Comparison of ENCODE assay signal across 19 cellular contexts in the genomic region with DNA sequence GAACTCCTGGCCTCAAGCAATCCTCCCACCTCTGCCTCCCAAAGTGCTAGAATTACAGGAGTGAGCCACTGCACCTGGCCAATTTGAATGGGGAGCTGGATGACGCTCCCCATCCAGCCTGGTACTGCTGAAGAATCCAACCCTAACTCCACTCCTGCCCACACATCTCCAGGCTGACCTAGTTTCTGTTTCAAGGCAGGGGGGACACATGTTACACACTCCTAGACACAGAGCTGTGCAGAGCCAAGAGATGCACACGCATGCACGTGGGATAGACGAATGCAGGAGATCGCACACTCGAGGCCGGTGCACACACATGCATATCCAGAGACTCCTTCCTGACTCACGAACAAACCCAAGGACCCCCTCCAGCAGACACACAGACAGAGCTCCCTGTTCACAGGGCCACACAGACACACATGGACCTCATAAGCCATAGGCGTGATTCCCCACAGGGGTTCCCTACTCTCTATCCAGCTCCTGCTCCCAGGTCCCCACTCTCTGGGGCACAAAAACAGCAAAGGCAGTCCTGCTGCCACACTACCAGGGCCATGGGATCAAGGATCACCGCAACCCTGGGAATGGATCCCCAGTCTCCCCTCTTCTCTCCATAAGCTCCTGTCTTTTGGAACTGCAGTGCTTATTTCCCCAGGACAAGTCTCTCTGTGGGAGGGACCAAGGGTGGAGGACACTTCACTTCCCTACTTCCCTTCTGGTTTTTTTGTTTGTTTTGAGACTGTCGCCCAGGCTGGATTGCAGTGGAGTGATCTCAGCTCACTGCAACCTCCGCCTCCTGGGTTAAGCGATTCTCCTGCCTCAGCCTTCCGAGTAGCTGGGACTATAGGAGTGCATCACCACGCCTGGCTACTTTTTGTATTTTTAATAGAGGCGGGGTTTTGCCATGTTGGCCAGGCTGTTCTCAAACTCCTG. TPM values are rescaled to one million over a fixed set of nuclear protein-coding genes. Genes with fewer than 3 reads are reported as not detected.
DNase-seq lines count a peak whose midpoint lies in the region; ATAC-seq and TF ChIP-seq lines count a peak whose summit lies in the region.
"Had no signal": no experiment of that assay in that cellular context is flagged by ENCODE, and none has a peak within 500 bp of the region (broad histone marks: within the 10 kb centered on the region; RNA-seq: fewer than 3 reads in every experiment).

No MANE protein-coding gene starts in this region.

- WGBS in thyroid gland, 2 donors: 54 to 66% methylated on average over 15 to 16 of the region's 16 CpGs

- H3K27me3 ChIP-seq in thyroid gland (no peaks in the 10 kb centered on the region), foreskin keratinocyte (no peaks in the 10 kb centered on the region), MG63 (no peaks in the 10 kb centered on the region)

- DNase-seq in activated naive CD4-positive, alpha-beta T cell treated with anti-CD3 and anti-CD28 coated beads, Interleukin-2, amount 10 ng/mL, durations not matched to agents 7 days and 5 days: no peak
- no peak for DNase-seq in activated naive CD4-positive, alpha-beta T cell treated with anti-CD3 and anti-CD28 coated beads for 36 hours
- peak; percentile 36 for DNase-seq in NCI-H2029 treated with DMSO at 0.1 percent for 48 hours (lab: John Stamatoyannopoulos, UW)
- peak; percentile 63 for DNase-seq in islet precursor cell
- DNase-seq in thyroid gland: peak; percentile 33 to 54
- no peak for DNase-seq in foreskin keratinocyte
- no peak for DNase-seq in MG63
- DNase-seq: activated B cell treated with CpG ODN at 0.5 μM for 24 hours; activated naive CD4-positive, alpha-beta T cell treated with anti-CD3 and anti-CD28 coated beads, Interleukin-2, amount 50 U/mL, for 16 hours; body of pancreas; Calu3; effector CD4-positive, alpha-beta T cell; NCI-H1048; NCI-H345; nucleus accumbens; stomach; SW 1271 had no signal

- CTCF ChIA-PET in activated naive CD4-positive, alpha-beta T cell treated with anti-CD3 and anti-CD28 coated beads, Interleukin-2, amount 10 ng/mL, durations not matched to agents 7 days and 5 days (lab: Charles Lee): interaction anchor here (0.7 to 12.6 kb wide), 3 partner anchors 9 to 207 kb away, joined by 3 to 154 read pairs (median 3); no protein-coding TSS in a partner anchor
- CTCF ChIA-PET in activated naive CD4-positive, alpha-beta T cell treated with anti-CD3 and anti-CD28 coated beads for 36 hours (lab: Charles Lee): interaction anchor here (0.7 to 1.5 kb wide), 6 partner anchors 8 to 178 kb away, joined by 3 to 5 read pairs (median 4); no protein-coding TSS in a partner anchor

- H3K27ac ChIP-seq in thyroid gland (no peak overlapping the region), foreskin keratinocyte (no peak overlapping the region)
- H3K27ac ChIP-seq: body of pancreas, stomach had no signal

- H3K9me3 Mint-ChIP-seq in activated naive CD4-positive, alpha-beta T cell treated with anti-CD3 and anti-CD28 coated beads, Interleukin-2, amount 10 ng/mL, durations not matched to agents 7 days and 5 days: no peaks in the 10 kb centered on the region
- no peaks in the 10 kb centered on the region for H3K9me3 Mint-ChIP-seq in activated naive CD4-positive, alpha-beta T cell treated with anti-CD3 and anti-CD28 coated beads for 36 hours
- H3K9me3 Mint-ChIP-seq: activated B cell treated with CpG ODN at 0.5 μM for 24 hours had no signal

- H3K27me3 Mint-ChIP-seq in activated naive CD4-positive, alpha-beta T cell treated with anti-CD3 and anti-CD28 coated beads, Interleukin-2, amount 10 ng/mL, durations not matched to agents 7 days and 5 days: peaks cover 73% of the 10 kb centered on the region
- peaks cover 23% of the 10 kb centered on the region for H3K27me3 Mint-ChIP-seq in activated naive CD4-positive, alpha-beta T cell treated with anti-CD3 and anti-CD28 coated beads for 36 hours (ENCODE audit: low read depth)

- TF ChIP-seq CTCF in thyroid gland (IDR thresholded peaks at IDR 0.05) (no peak), foreskin keratinocyte (conservative IDR thresholded peaks at IDR 0.05) (no peak)

- ATAC-seq in foreskin keratinocyte (no peak), GM19452 (IDR thresholded peaks at IDR 0.05; ENCODE audit: unreplicated experiment) (no peak)
- ATAC-seq: body of pancreas had no signal

- intact Hi-C loops in activated naive CD4-positive, alpha-beta T cell treated with anti-CD3 and anti-CD28 coated beads for 36 hours (cut with micrococcal nuclease): no loop called here
- intact Hi-C loops in thyroid gland (cut with DNase I): no loop called here

- no peaks in the 10 kb centered on the region for H3K36me3 Mint-ChIP-seq in activated naive CD4-positive, alpha-beta T cell treated with anti-CD3 and anti-CD28 coated beads, Interleukin-2, amount 10 ng/mL, durations not matched to agents 7 days and 5 days
- no peaks in the 10 kb centered on the region for H3K36me3 Mint-ChIP-seq in activated naive CD4-positive, alpha-beta T cell treated with anti-CD3 and anti-CD28 coated beads for 36 hours (ENCODE audit: low read depth)

- peak overlapping the region; percentile 66 for H3K27ac Mint-ChIP-seq in activated naive CD4-positive, alpha-beta T cell treated with anti-CD3 and anti-CD28 coated beads, Interleukin-2, amount 10 ng/mL, durations not matched to agents 7 days and 5 days
- H3K27ac Mint-ChIP-seq in activated naive CD4-positive, alpha-beta T cell treated with anti-CD3 and anti-CD28 coated beads for 36 hours: no peak overlapping the region
- H3K27ac Mint-ChIP-seq: activated B cell treated with CpG ODN at 0.5 μM for 24 hours had no signal

- H3K9me3 ChIP-seq in thyroid gland (no peaks in the 10 kb centered on the region), MG63 (no peaks in the 10 kb centered on the region)
- H3K9me3 ChIP-seq: body of pancreas, stomach had no signal

- H3K4me3 Mint-ChIP-seq in activated naive CD4-positive, alpha-beta T cell treated with anti-CD3 and anti-CD28 coated beads, Interleukin-2, amount 10 ng/mL, durations not matched to agents 7 days and 5 days: no peak overlapping the region
- no peak overlapping the region for H3K4me3 Mint-ChIP-seq in activated naive CD4-positive, alpha-beta T cell treated with anti-CD3 and anti-CD28 coated beads for 36 hours
- H3K4me3 Mint-ChIP-seq: activated B cell treated with CpG ODN at 0.5 μM for 24 hours had no signal

- TF ChIP-seq POLR2A in thyroid gland (IDR thresholded peaks at IDR 0.05): no peak

- H3K4me3 ChIP-seq in thyroid gland (replicated peaks in 1 of 3): no peak overlapping the region
- no peak overlapping the region for H3K4me3 ChIP-seq in MG63
- H3K4me3 ChIP-seq: body of pancreas, smooth muscle cell, stomach had no signal

- H3K36me3 ChIP-seq in thyroid gland: no peaks in the 10 kb centered on the region
- no peaks in the 10 kb centered on the region for H3K36me3 ChIP-seq in MG63
- H3K36me3 ChIP-seq: stomach had no signal

- peaks cover 2% of the 10 kb centered on the region for H3K4me1 Mint-ChIP-seq in activated naive CD4-positive, alpha-beta T cell treated with anti-CD3 and anti-CD28 coated beads, Interleukin-2, amount 10 ng/mL, durations not matched to agents 7 days and 5 days
- H3K4me1 Mint-ChIP-seq in activated naive CD4-positive, alpha-beta T cell treated with anti-CD3 and anti-CD28 coated beads for 36 hours (ENCODE audit: low read depth): peaks cover 4% of the 10 kb centered on the region

- H3K4me1 ChIP-seq in thyroid gland (no peaks in the 10 kb centered on the region), foreskin keratinocyte (no peaks in the 10 kb centered on the region)

RNA-seq across cellular contexts. Expression of gene EPOP, which starts 14.4 kb away (rescaled TPM):
- total RNA-seq in activated naive CD4-positive, alpha-beta T cell treated with anti-CD3 and anti-CD28 coated beads for 36 hours: 10 to 100 TPM; 17.6 to 19.2 TPM
- total RNA-seq in thyroid gland (1 to 10 TPM in 1 of 4 donors, under 1 TPM in 3; 0.20 to 1.8 (median 0.41) TPM), foreskin keratinocyte (5.2 and 6.5 TPM in 2 replicates)
- polyA plus RNA-seq in foreskin keratinocyte: 4.6 and 6.5 TPM in 2 replicates
- 6.4 and 7.9 TPM in 2 replicates for total RNA-seq in MG63 (2014; rRNA removed; shearing (Covaris generic); ENCODE audit: low replicate concordance)

RNA-seq across cellular contexts. Expression of gene MLLT6, which starts 44.7 kb away (rescaled TPM):
- 100 to 1,000 TPM; 170 to 177 TPM for total RNA-seq in activated naive CD4-positive, alpha-beta T cell treated with anti-CD3 and anti-CD28 coated beads for 36 hours
- 100 to 1,000 TPM; 111 to 192 (median 115) TPM for total RNA-seq in thyroid gland
- total RNA-seq in foreskin keratinocyte: 25.6 and 28.8 TPM in 2 replicates
- 12.3 and 12.8 TPM in 2 replicates for polyA plus RNA-seq in foreskin keratinocyte
- total RNA-seq in MG63 (2014; rRNA removed; shearing (Covaris generic); ENCODE audit: low replicate concordance): 11.7 and 17.5 TPM in 2 replicates

RNA-seq across cellular contexts. Expression of gene SRCIN1, which starts 54.6 kb away (rescaled TPM):
- total RNA-seq in activated naive CD4-positive, alpha-beta T cell treated with anti-CD3 and anti-CD28 coated beads for 36 hours: under 1 TPM; 0.67 to 0.94 TPM
- total RNA-seq in thyroid gland (under 1 TPM; 0.54 to 0.89 (median 0.69) TPM), foreskin keratinocyte (0.25 and 0.31 TPM in 2 replicates)
- polyA plus RNA-seq in foreskin keratinocyte: 0.36 and 0.46 TPM in 2 replicates
- 0.05 and 0.07 TPM in 2 replicates for total RNA-seq in MG63 (2014; rRNA removed; shearing (Covaris generic); ENCODE audit: low replicate concordance)

Comparison
In these comparisons a context has a peak if more than half of its experiments do, and no peak if none do; other contexts are left out.
1. DNase-seq: peak in NCI-H2029 treated with DMSO at 0.1 percent for 48 hours (single experiment), islet precursor cell (single experiment) and thyroid gland (2 of 2); none in activated naive CD4-positive, alpha-beta T cell treated with anti-CD3 and anti-CD28 coated beads, Interleukin-2, amount 10 ng/mL, durations not matched to agents 7 days and 5 days (single experiment), activated naive CD4-positive, alpha-beta T cell treated with anti-CD3 and anti-CD28 coated beads for 36 hours (single experiment), foreskin keratinocyte (0 of 2) and MG63 (single experiment).